8 cellular contexts compared by ENCODE assay signal in genomic region chr1:2413495-2414296, GRCh38. TPM values are rescaled to one million over a fixed set of nuclear protein-coding genes. Genes with fewer than 3 reads are reported as not detected.
DNase-seq lines count a peak whose midpoint lies in the region; TF ChIP-seq lines count a peak whose summit lies in the region.

No MANE protein-coding gene starts in this region.

- peak overlapping the region; percentile 82 to 90 (median 89) for H3K4me3 Mint-ChIP-seq in nephron

- peaks cover 8% of the 10 kb centered on the region for H3K36me3 Mint-ChIP-seq in nephron (ENCODE audit: low read depth)

- H3K27me3 ChIP-seq in colonic mucosa, result no peaks in the 10 kb centered on the region

- peak overlapping the region; percentile 85 for H3K27ac ChIP-seq in colonic mucosa

- H3K27me3 Mint-ChIP-seq in nephron (ENCODE audit: low read depth), result peaks cover 27% of the 10 kb centered on the region

- peaks cover 8% of the 10 kb centered on the region for H3K4me1 Mint-ChIP-seq in nephron

- H3K9me3 Mint-ChIP-seq in nephron, result no peaks in the 10 kb centered on the region

- H3K4me1 ChIP-seq in colonic mucosa, result peaks cover 12% of the 10 kb centered on the region

- TF ChIP-seq CTCF in colonic mucosa (IDR thresholded peaks at IDR 0.05) (no peak), nephron (IDR thresholded peaks at IDR 0.05; ENCODE audit: unreplicated experiment in 3 of 3) (no peak)

- peak overlapping the region; percentile 99 for H3K4me3 ChIP-seq in colonic mucosa

- H3K27ac Mint-ChIP-seq in nephron, result peak overlapping the region; percentile 25 to 82 (median 59)

- no peaks in the 10 kb centered on the region for H3K9me3 ChIP-seq in colonic mucosa

- DNase-seq in DMS53 (lab: John Stamatoyannopoulos, UW) (peak; percentile 69), DMS53 treated with DMSO at 0.1 percent for 48 hours (lab: John Stamatoyannopoulos, UW; ENCODE audit: unreplicated experiment) (no peak), RKO (ENCODE audit: low spot score) (peak; percentile 66), colonic mucosa (peak; percentile 49), NCI-H128 (lab: John Stamatoyannopoulos, UW; ENCODE audit: unreplicated experiment) (no peak), DMS79 treated with DMSO at 0.1 percent for 48 hours (lab: John Stamatoyannopoulos, UW) (no peak), T1000 (lab: John Stamatoyannopoulos, UW) (no peak)

- H3K36me3 ChIP-seq in colonic mucosa, result no peaks in the 10 kb centered on the region

- H3K9ac ChIP-seq in colonic mucosa (ENCODE audit: low read depth in 2 of 2, low read length in 2 of 2), result peak overlapping the region; percentile 90 to 97

- intact Hi-C loops in colonic mucosa (cut with DNase I), result loop anchor here (5.0 kb wide), 1 partner anchor 134 kb away; no protein-coding TSS in a partner anchor

RNA-seq across cellular contexts. Expression of gene PEX10, which starts 1.3 kb away (rescaled TPM):
- total RNA-seq in colonic mucosa, result 10 to 100 TPM; 15.0 to 22.7 TPM

RNA-seq across cellular contexts. Expression of gene RER1, which starts 22.1 kb away (rescaled TPM):
- 100 to 1,000 TPM; 190 to 216 TPM for total RNA-seq in colonic mucosa

RNA-seq across cellular contexts. Expression of gene MORN1, which starts 22.3 kb away (rescaled TPM):
- total RNA-seq in colonic mucosa, result 10 to 100 TPM; 11.3 to 18.9 TPM

Comparison
In these comparisons a context has a peak if more than half of its experiments do, and no peak if none do; other contexts are left out.
1. DNase-seq: peak in DMS53 (single experiment), RKO (single experiment) and colonic mucosa (single experiment); none in DMS53 treated with DMSO at 0.1 percent for 48 hours (single experiment), NCI-H128 (single experiment), DMS79 treated with DMSO at 0.1 percent for 48 hours (single experiment) and T1000 (single experiment).